8 cellular contexts compared by ENCODE assay signal in genomic region chr2:24083567-24084385, GRCh38. TPM values are rescaled to one million over a fixed set of nuclear protein-coding genes. Genes with fewer than 3 reads are reported as not detected.
A peak's percentile ranks its signal among the peaks of the same experiment; 100 is the strongest.
DNase-seq lines count a peak whose midpoint lies in the region; ATAC-seq and TF ChIP-seq lines count a peak whose summit lies in the region.

No MANE protein-coding gene starts in this region.

- H3K36me3 Mint-ChIP-seq in GM23338 (ENCODE audit: low read depth): peaks cover 49% of the 10 kb centered on the region

- no peaks in the 10 kb centered on the region for H4K20me1 ChIP-seq in GM23338 (replicated peaks; ENCODE audit: insufficient read depth)

- peaks cover 12% of the 10 kb centered on the region for H3K36me3 ChIP-seq in GM23338 (ENCODE audit: insufficient read depth)

- ATAC-seq in GM23338: peak; percentile 79

- H3K27me3 ChIP-seq in GM23338 (ENCODE audit: insufficient read depth) (no peaks in the 10 kb centered on the region), layer of hippocampus (ENCODE audit: control insufficient read depth, insufficient read depth, low read length) (no peaks in the 10 kb centered on the region)

- H3K27ac ChIP-seq in GM23338 (ENCODE audit: low read depth) (peak overlapping the region; percentile 96), caudate nucleus (ENCODE audit: low read depth, low read length) (peak overlapping the region; percentile 81), layer of hippocampus (ENCODE audit: low read depth, low read length) (peak overlapping the region; percentile 57)

- TF ChIP-seq CTCF in GM23338 (conservative IDR thresholded peaks at IDR 0.05; ENCODE audit: low read depth in 2 of 2): peak in 1 of 2 experiments; percentile 15; a peak in 1 of 4 replicates

- peaks cover 10% of the 10 kb centered on the region for H3K27me3 Mint-ChIP-seq in GM23338 (ENCODE audit: insufficient read depth, low read depth, poor library complexity)

- H3K79me2 ChIP-seq in GM23338 (replicated peaks; ENCODE audit: insufficient read depth): peaks cover 4% of the 10 kb centered on the region

- in situ Hi-C loops in KBM-7 (cut with MboI; ENCODE audit: low pct_unique_long_range_greater_than_20kb, low sequenced_read_pairs): no loop called here

- H3F3A ChIP-seq in GM23338 (replicated peaks; ENCODE audit: low read depth): peaks cover 15% of the 10 kb centered on the region; the same call in 1 of the 2 replicates

- H3K9me3 Mint-ChIP-seq in GM23338: no peaks in the 10 kb centered on the region

- H3K4me2 ChIP-seq in GM23338: peak overlapping the region; percentile 74

- H3K4me1 ChIP-seq in GM23338 (ENCODE audit: insufficient read depth): peaks cover 11% of the 10 kb centered on the region

- H3K4me3 Mint-ChIP-seq in GM23338: peak overlapping the region; percentile 86

- no peaks in the 10 kb centered on the region for H3K9me2 ChIP-seq in GM23338 (ENCODE audit: insufficient read depth)

- peak overlapping the region; percentile 20; the same call in 1 of the 2 replicates for H2AFZ ChIP-seq in GM23338

- peak in 2 of 3 donors; percentile 26 to 28 for DNase-seq in stimulated activated CD4-positive, alpha-beta T cell treated with anti-CD3 and anti-CD28 coated beads, Interleukin-12 subunit alpha, Interleukin-12 subunit beta, amount 100 ng/mL, for 48 hours (ENCODE audit: low read depth in 2 of 3, low spot score in 1 of 3)
- no peak for DNase-seq in stimulated activated CD4-positive, alpha-beta T cell treated with anti-CD3 and anti-CD28 coated beads, Interleukin-4, amount 100 ng/mL, for 4 hours
- peak; percentile 93 for DNase-seq in GM23338 (ENCODE audit: low spot score)
- peak; percentile 95 for DNase-seq in KBM-7
- DNase-seq in RPMI7951 (ENCODE audit: low read depth): peak; percentile 89
- DNase-seq in caudate nucleus (lab: John Stamatoyannopoulos, UW): peak in 7 of 61 donors; percentile 43 to 68 (median 52)
- DNase-seq in stimulated activated naive CD4-positive, alpha-beta T cell treated with Interleukin-2 at 50 U/mL for 16 hours (lab: John Stamatoyannopoulos, UW): peak; percentile 55

- H3K27ac Mint-ChIP-seq in GM23338: peak overlapping the region; percentile 97

- peaks cover 19% of the 10 kb centered on the region for H3K4me1 Mint-ChIP-seq in GM23338

- H3K4me3 ChIP-seq in GM23338: peak overlapping the region; percentile 57

TF ChIP-seq in GM23338, 12 proteins besides CTCF, POLR2A, EP300 and RAD21:
- TF ChIP-seq REST (IDR thresholded peaks at IDR 0.05; ENCODE audit: unreplicated experiment): no peak
- no peak for TF ChIP-seq ZNF114 (CRISPR knock-in tag; IDR thresholded peaks at IDR 0.05)
- TF ChIP-seq EZH2phosphoT487 (IDR thresholded peaks at IDR 0.05; ENCODE audit: unreplicated experiment): no peak
- peak; percentile 61 for TF ChIP-seq POLR2AphosphoS5 (IDR thresholded peaks at IDR 0.05; ENCODE audit: low read depth)

RNA-seq across cellular contexts. Expression of gene TP53I3, which starts 0.9 kb away (rescaled TPM):
- total RNA-seq in GM23338 (2014; rRNA removed; shearing (Covaris generic)): 35.7 and 36.5 TPM in 2 replicates
- 24.2 and 27.8 TPM in 2 replicates for polyA plus RNA-seq in GM23338 (2016; fragmentation: Nextera tagmentation; extraction: Ambion mirVana)
- 42.7 and 57.8 TPM in 2 replicates for total RNA-seq in RPMI7951 (2014; rRNA removed; shearing (Covaris generic))

RNA-seq across cellular contexts. Expression of gene SF3B6, which starts 7.7 kb away (rescaled TPM):
- 140 and 172 TPM in 2 replicates for total RNA-seq in GM23338 (2014; rRNA removed; shearing (Covaris generic))
- 565 and 610 TPM in 2 replicates for polyA plus RNA-seq in GM23338 (2016; fragmentation: Nextera tagmentation; extraction: Ambion mirVana)
- 441 and 501 TPM in 2 replicates for total RNA-seq in RPMI7951 (2014; rRNA removed; shearing (Covaris generic))

RNA-seq across cellular contexts. Expression of gene FKBP1B, which starts 34.2 kb away (rescaled TPM):
- 48.2 and 51.3 TPM in 2 replicates for total RNA-seq in GM23338 (2014; rRNA removed; shearing (Covaris generic))
- polyA plus RNA-seq in GM23338 (2016; fragmentation: Nextera tagmentation; extraction: Ambion mirVana): 75.7 and 77.1 TPM in 2 replicates
- total RNA-seq in RPMI7951 (2014; rRNA removed; shearing (Covaris generic)): 10.9 and 15.6 TPM in 2 replicates

RNA-seq across cellular contexts. Expression of gene WDCP, which starts 36.6 kb away (rescaled TPM):
- total RNA-seq in GM23338 (2014; rRNA removed; shearing (Covaris generic)): 28.6 and 29.6 TPM in 2 replicates
- 7.1 and 10.5 TPM in 2 replicates for polyA plus RNA-seq in GM23338 (2016; fragmentation: Nextera tagmentation; extraction: Ambion mirVana)
- 11.7 and 14.2 TPM in 2 replicates for total RNA-seq in RPMI7951 (2014; rRNA removed; shearing (Covaris generic))

RNA-seq across cellular contexts. Expression of gene PFN4, which starts 39.4 kb away (rescaled TPM):
- total RNA-seq in GM23338 (2014; rRNA removed; shearing (Covaris generic)): 0.28 TPM in 1 of 2 replicates, not detected in the other
- not detected in 2 replicates for polyA plus RNA-seq in GM23338 (2016; fragmentation: Nextera tagmentation; extraction: Ambion mirVana)
- total RNA-seq in RPMI7951 (2014; rRNA removed; shearing (Covaris generic)): 2.4 and 3.4 TPM in 2 replicates

Comparison
In these comparisons a context has a peak if more than half of its experiments do, and no peak if none do; other contexts are left out.
1. DNase-seq: peak in stimulated activated CD4-positive, alpha-beta T cell treated with anti-CD3 and anti-CD28 coated beads, Interleukin-12 subunit alpha, Interleukin-12 subunit beta, amount 100 ng/mL, for 48 hours (2 of 3), GM23338 (single experiment), KBM-7 (single experiment), RPMI7951 (single experiment) and stimulated activated naive CD4-positive, alpha-beta T cell treated with Interleukin-2 at 50 U/mL for 16 hours (single experiment); none in stimulated activated CD4-positive, alpha-beta T cell treated with anti-CD3 and anti-CD28 coated beads, Interleukin-4, amount 100 ng/mL, for 4 hours (0 of 2).
2. Peak in every context shown above with its lines, with median percentiles within 50 percentile points of each other: H3K27ac ChIP-seq.